23 cellular contexts compared by ENCODE assay signal in genomic region chr4:1685604-1686150, GRCh38. TPM values are rescaled to one million over a fixed set of nuclear protein-coding genes. Genes with fewer than 3 reads are reported as not detected.
DNase-seq lines count a peak whose midpoint lies in the region; ATAC-seq and TF ChIP-seq lines count a peak whose summit lies in the region.
"Had no signal": no experiment of that assay in that cellular context is flagged by ENCODE, and none has a peak within 500 bp of the region (broad histone marks: within the 10 kb centered on the region; RNA-seq: fewer than 3 reads in every experiment).

No MANE protein-coding gene starts in this region.

- no peaks in the 10 kb centered on the region for H3K27me3 ChIP-seq in aorta (ENCODE audit: control insufficient read depth in 1 of 2, insufficient read depth in 2 of 2, low read length in 1 of 2)
- H3K27me3 ChIP-seq: dorsolateral prefrontal cortex, ovary, tibial artery had no signal

- intact Hi-C loops in aorta (cut with DNase I) = no loop called here

- peaks cover 17% of the 10 kb centered on the region for H3K36me3 Mint-ChIP-seq in activated T-cell treated with anti-CD3 and anti-CD28 coated beads, Interleukin-2, amount 50 U/mL, for 24 hours (ENCODE audit: low read depth)

- H3K9me3 Mint-ChIP-seq in activated T-cell treated with anti-CD3 and anti-CD28 coated beads, Interleukin-2, amount 50 U/mL, for 24 hours = no peaks in the 10 kb centered on the region
- H3K9me3 Mint-ChIP-seq: naive thymus-derived CD4-positive, alpha-beta T cell; stimulated activated naive CD8-positive, alpha-beta T cell treated with anti-CD3 and anti-CD28 coated beads, Interleukin-15, Interleukin-2, amounts not matched to agents 100 ng/mL and 50 ng/mL, for 24 hours; T-helper 2 cell treated with Interferon-gamma antibody and Interleukin-4, amounts not matched to agents 5 μg/mL and 100 μg/mL, for 36 hours had no signal

- POLR2A ChIA-PET in RWPE1 (lab: Yijun Ruan, JAX; ENCODE audit: low non-redundant PET) = no interaction called here

- no peaks in the 10 kb centered on the region for H3K36me3 ChIP-seq in aorta (ENCODE audit: control insufficient read depth in 1 of 2, insufficient read depth in 2 of 2, low read length in 1 of 2)
- H3K36me3 ChIP-seq: ovary had no signal

- ATAC-seq in aorta (ENCODE audit: low FRiP score) (peak; percentile 9), GM21717 (IDR thresholded peaks at IDR 0.05; ENCODE audit: unreplicated experiment) (no peak), GM19455 (IDR thresholded peaks at IDR 0.05; ENCODE audit: unreplicated experiment) (no peak)
- ATAC-seq: naive thymus-derived CD4-positive, alpha-beta T cell had no signal

- no peaks in the 10 kb centered on the region for H3K9me3 ChIP-seq in aorta (ENCODE audit: control insufficient read depth, low read length)
- H3K9me3 ChIP-seq: ovary, tibial artery had no signal

- peaks cover 13% of the 10 kb centered on the region for H3K4me1 Mint-ChIP-seq in activated T-cell treated with anti-CD3 and anti-CD28 coated beads, Interleukin-2, amount 50 U/mL, for 24 hours (ENCODE audit: low read depth)

- no peak for DNase-seq in activated T-cell treated with anti-CD3 and anti-CD28 coated beads, Interleukin-2, amount 50 U/mL, for 24 hours
- no peak for DNase-seq in activated T-cell treated with anti-CD3 and anti-CD28 coated beads, Interleukin-2, amount 50 U/mL, for 1 hour
- DNase-seq in RWPE1 (ENCODE audit: low spot score) (no peak), left kidney (ENCODE audit: low read depth, low spot score) (peak; percentile 66), aorta (peak in 1 of 2 donors; percentile 73), iPS-NIHi11 (ENCODE audit: low spot score) (no peak)
- DNase-seq: 8988T; activated CD4-positive, alpha-beta T cell treated with anti-CD3 and anti-CD28 coated beads, Interleukin-2, amount 50 U/mL, for 1 hour; activated naive CD8-positive, alpha-beta T cell treated with anti-CD3 and anti-CD28 coated beads for 36 hours; AML-193; head of caudate nucleus; mesendoderm; naive thymus-derived CD4-positive, alpha-beta T cell; NCI-H1105; NCI-H2029 treated with DMSO at 0.1 percent for 48 hours; NCI-H2227 treated with DMSO at 0.1 percent for 48 hours; tibial artery had no signal

- TF ChIP-seq CTCF in RWPE1 (conservative IDR thresholded peaks at IDR 0.05; ENCODE audit: low read depth) = no peak

- H3K27ac ChIP-seq in RWPE1 (peak overlapping the region; percentile 90), aorta (ENCODE audit: low read depth in 1 of 2, low read length in 2 of 2) (no peak overlapping the region)

- WGBS in aorta, 2 donors = 83 to 86% methylated on average over 12 of the region's 12 CpGs

- H3K27ac Mint-ChIP-seq in activated T-cell treated with anti-CD3 and anti-CD28 coated beads, Interleukin-2, amount 50 U/mL, for 24 hours = no peak overlapping the region
- H3K27ac Mint-ChIP-seq: activated naive CD8-positive, alpha-beta T cell treated with anti-CD3 and anti-CD28 coated beads for 36 hours; T-helper 2 cell treated with Interferon-gamma antibody and Interleukin-4, amounts not matched to agents 5 μg/mL and 100 μg/mL, for 36 hours had no signal

- no peak overlapping the region for H3K4me3 ChIP-seq in aorta (ENCODE audit: low read length in 2 of 2)
- H3K4me3 ChIP-seq: ovary had no signal

- H3K27me3 Mint-ChIP-seq in activated T-cell treated with anti-CD3 and anti-CD28 coated beads, Interleukin-2, amount 50 U/mL, for 24 hours = peaks cover 3% of the 10 kb centered on the region
- H3K27me3 Mint-ChIP-seq: activated naive CD8-positive, alpha-beta T cell treated with anti-CD3 and anti-CD28 coated beads for 36 hours had no signal

- CTCF ChIA-PET in RWPE1 (lab: Yijun Ruan, JAX) = no interaction called here

- no peaks in the 10 kb centered on the region for H3K4me1 ChIP-seq in aorta (ENCODE audit: control insufficient read depth in 1 of 2, insufficient read depth in 2 of 2, low read length in 2 of 2)

- peak overlapping the region; percentile 23 for H3K4me3 Mint-ChIP-seq in activated T-cell treated with anti-CD3 and anti-CD28 coated beads, Interleukin-2, amount 50 U/mL, for 24 hours
- H3K4me3 Mint-ChIP-seq: activated naive CD8-positive, alpha-beta T cell treated with anti-CD3 and anti-CD28 coated beads for 36 hours; stimulated activated naive CD8-positive, alpha-beta T cell treated with anti-CD3 and anti-CD28 coated beads, Interleukin-15, Interleukin-2, amounts not matched to agents 100 ng/mL and 50 ng/mL, for 24 hours; T-helper 2 cell treated with Interferon-gamma antibody and Interleukin-4, amounts not matched to agents 5 μg/mL and 100 μg/mL, for 36 hours had no signal

RNA-seq across cellular contexts. Expression of gene FAM53A, which starts 1.6 kb away (rescaled TPM):
- total RNA-seq in aorta = 1 to 10 TPM; 1.5 to 1.9 TPM
- polyA plus RNA-seq in aorta = under 1 TPM in 1 of 2 donors, not detected in 1; 0.77 TPM

RNA-seq across cellular contexts. Expression of gene SLBP, which starts 26.4 kb away (rescaled TPM):
- 10 to 100 TPM; 25.1 to 25.3 TPM for total RNA-seq in aorta
- polyA plus RNA-seq in aorta = 10 to 100 TPM; 27.2 to 35.1 TPM

RNA-seq across cellular contexts. Expression of gene TMEM129, which starts 35.4 kb away (rescaled TPM):
- total RNA-seq in aorta = 10 to 100 TPM; 24.9 to 26.6 TPM
- 10 to 100 TPM; 14.8 to 36.4 TPM for polyA plus RNA-seq in aorta

RNA-seq across cellular contexts. Expression of gene TACC3, which starts 35.6 kb away (rescaled TPM):
- total RNA-seq in aorta = 10 to 100 TPM in 1 of 2 donors, 1 to 10 TPM in 1; 7.6 to 16.1 TPM
- polyA plus RNA-seq in aorta = 1 to 10 TPM; 5.2 to 9.3 TPM
